Comparison of ENCODE assay signal across 15 cellular contexts in the genomic region with DNA sequence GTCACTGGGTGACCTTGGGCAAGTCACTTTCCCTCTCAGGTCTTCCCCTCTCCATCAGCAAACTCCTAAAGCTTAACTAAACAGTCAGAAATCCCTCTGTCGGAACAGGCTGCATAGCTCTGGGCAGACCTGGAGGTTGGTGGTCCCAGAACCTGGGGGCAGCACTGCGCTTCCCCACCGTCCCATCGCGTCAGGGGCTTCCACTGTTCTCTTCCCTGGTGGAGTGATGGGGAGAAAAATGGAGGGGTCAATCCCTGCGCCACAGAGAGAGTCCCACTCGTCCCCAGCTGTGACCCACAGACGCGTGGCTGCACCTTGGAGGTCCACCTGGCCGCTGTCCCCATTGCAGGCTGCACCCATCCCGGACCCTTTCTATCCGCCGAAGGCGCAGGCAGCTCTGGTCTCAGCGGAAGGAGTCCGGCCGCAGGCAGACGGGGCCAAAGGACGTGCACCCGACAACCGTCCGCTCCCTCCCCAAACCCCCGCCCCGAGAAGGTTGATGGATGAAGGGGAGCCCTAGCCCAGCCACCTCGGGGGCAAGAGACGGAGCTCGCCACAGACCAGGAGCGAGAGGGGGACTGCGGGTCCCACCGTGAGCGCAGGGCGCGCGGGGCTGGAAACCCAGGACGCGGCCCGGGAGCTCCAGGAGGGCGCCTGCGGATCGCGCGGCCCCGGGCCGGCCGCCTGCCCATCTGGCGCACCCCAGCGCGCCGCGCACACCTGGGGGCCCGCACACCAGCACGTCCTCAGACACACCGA. TPM values are rescaled to one million over a fixed set of nuclear protein-coding genes. Genes with fewer than 3 reads are reported as not detected.
DNase-seq lines count a peak whose midpoint lies in the region; ATAC-seq, FAIRE-seq and TF ChIP-seq lines count a peak whose summit lies in the region.
"Had no signal": no experiment of that assay in that cellular context is flagged by ENCODE, and none has a peak within 500 bp of the region (broad histone marks: within the 10 kb centered on the region; RNA-seq: fewer than 3 reads in every experiment).

No MANE protein-coding gene starts in this region.

- no peak overlapping the region for H3K9ac ChIP-seq in iPS-20b (ENCODE audit: low read depth, low read length)

- TF ChIP-seq POLR2A in sigmoid colon (IDR thresholded peaks at IDR 0.05) = no peak

- peak; percentile 22; the same call in 1 of the 3 replicates for ATAC-seq in RWPE2 (ENCODE audit: low read depth)
- ATAC-seq: gastrocnemius medialis had no signal

- no peak overlapping the region for H3K27ac ChIP-seq in RWPE2 (ENCODE audit: poor library complexity, severe bottlenecking)
- no peak overlapping the region for H3K27ac ChIP-seq in iPS-20b (ENCODE audit: low read length)
- H3K27ac ChIP-seq in sigmoid colon = no peak overlapping the region
- H3K27ac ChIP-seq: gastrocnemius medialis, HL-60, vagina had no signal

- H3K4me3 ChIP-seq in RWPE2 (ENCODE audit: severe bottlenecking) (peak overlapping the region; percentile 18), iPS-20b (ENCODE audit: low read length) (peak overlapping the region; percentile 45; the same call in 1 of the 2 replicates), sigmoid colon (no peak overlapping the region)
- H3K4me3 ChIP-seq: gastrocnemius medialis had no signal

- peak; percentile 1 for DNase-seq in T-helper 2 cell treated with Interferon-gamma antibody and Interleukin-4, amounts not matched to agents 5 μg/mL and 100 μg/mL, for 36 hours (ENCODE audit: low spot score)
- DNase-seq in T-helper 2 cell (no peak), RWPE2 (ENCODE audit: low spot score) (no peak), sigmoid colon (peak; percentile 45), RCC 7860 (ENCODE audit: low spot score) (no peak)
- DNase-seq in activated naive CD4-positive, alpha-beta T cell treated with anti-CD3 and anti-CD28 coated beads for 36 hours = no peak
- no peak for DNase-seq in activated CD4-positive, alpha-beta T cell treated with anti-CD3 and anti-CD28 coated beads, Interleukin-2, amount 50 U/mL, for 1 hour
- DNase-seq: NCI-H446 treated with DMSO at 0.1 percent for 48 hours had no signal

- TF ChIP-seq CTCF in RWPE2 (IDR thresholded peaks at IDR 0.05; ENCODE audit: poor library complexity, severe bottlenecking) = no peak
- TF ChIP-seq CTCF in sigmoid colon (IDR thresholded peaks at IDR 0.05) = no peak

- 4 to 5% methylated on average over 53 of the region's 53 CpGs for WGBS in sigmoid colon, 2 donors

- H3K27ac Mint-ChIP-seq in T-helper 2 cell treated with Interferon-gamma antibody and Interleukin-4, amounts not matched to agents 5 μg/mL and 100 μg/mL, for 36 hours = no peak overlapping the region
- no peak overlapping the region for H3K27ac Mint-ChIP-seq in activated naive CD4-positive, alpha-beta T cell treated with anti-CD3 and anti-CD28 coated beads for 36 hours

- FAIRE-seq in RCC 7860 (lab: Jason Lieb, UNC) = no peak
- FAIRE-seq: TTC549 had no signal

- intact Hi-C loops in sigmoid colon (cut with DNase I) = no loop called here
- intact Hi-C loops in activated naive CD4-positive, alpha-beta T cell treated with anti-CD3 and anti-CD28 coated beads for 36 hours (cut with micrococcal nuclease) = no loop called here

- no peaks in the 10 kb centered on the region for H3K36me3 Mint-ChIP-seq in T-helper 2 cell treated with Interferon-gamma antibody and Interleukin-4, amounts not matched to agents 5 μg/mL and 100 μg/mL, for 36 hours (ENCODE audit: low read depth)
- no peaks in the 10 kb centered on the region for H3K36me3 Mint-ChIP-seq in activated naive CD4-positive, alpha-beta T cell treated with anti-CD3 and anti-CD28 coated beads for 36 hours (ENCODE audit: low read depth)

- no peaks in the 10 kb centered on the region for H3K9me3 Mint-ChIP-seq in T-helper 2 cell treated with Interferon-gamma antibody and Interleukin-4, amounts not matched to agents 5 μg/mL and 100 μg/mL, for 36 hours
- no peaks in the 10 kb centered on the region for H3K9me3 Mint-ChIP-seq in activated naive CD4-positive, alpha-beta T cell treated with anti-CD3 and anti-CD28 coated beads for 36 hours

- H3K4me1 Mint-ChIP-seq in T-helper 2 cell treated with Interferon-gamma antibody and Interleukin-4, amounts not matched to agents 5 μg/mL and 100 μg/mL, for 36 hours (ENCODE audit: low read depth) = peaks cover 3% of the 10 kb centered on the region
- H3K4me1 Mint-ChIP-seq in activated naive CD4-positive, alpha-beta T cell treated with anti-CD3 and anti-CD28 coated beads for 36 hours (ENCODE audit: low read depth) = peaks cover 20% of the 10 kb centered on the region

- H3K36me3 ChIP-seq in RWPE2 (ENCODE audit: low read depth) = no peaks in the 10 kb centered on the region
- H3K36me3 ChIP-seq in iPS-20b (ENCODE audit: insufficient read depth, low read depth, low read length) = no peaks in the 10 kb centered on the region
- no peaks in the 10 kb centered on the region for H3K36me3 ChIP-seq in sigmoid colon
- H3K36me3 ChIP-seq: gastrocnemius medialis, MG63, vagina had no signal

- H3K4me3 Mint-ChIP-seq in T-helper 2 cell treated with Interferon-gamma antibody and Interleukin-4, amounts not matched to agents 5 μg/mL and 100 μg/mL, for 36 hours = no peak overlapping the region
- H3K4me3 Mint-ChIP-seq in activated naive CD4-positive, alpha-beta T cell treated with anti-CD3 and anti-CD28 coated beads for 36 hours = no peak overlapping the region

- H3K4me1 ChIP-seq in RWPE2 (ENCODE audit: insufficient read depth, poor library complexity, severe bottlenecking) (no peaks in the 10 kb centered on the region), iPS-20b (ENCODE audit: insufficient read depth, low read length) (peaks cover 7% of the 10 kb centered on the region; the same call in 1 of the 2 replicates), sigmoid colon (peaks cover 0 to 22% (median 11%) of the 10 kb centered on the region in 4 donors)
- H3K4me1 ChIP-seq: gastrocnemius medialis had no signal

- no peak for TF ChIP-seq EP300 in sigmoid colon (IDR thresholded peaks at IDR 0.05)

- CTCF ChIA-PET in activated naive CD4-positive, alpha-beta T cell treated with anti-CD3 and anti-CD28 coated beads for 36 hours (lab: Charles Lee) = interaction anchor here (1.7 to 1.8 kb wide), 2 partner anchors 19 to 54 kb away, joined by 4 read pairs; no protein-coding TSS in a partner anchor

- no peaks in the 10 kb centered on the region for H3K9me3 ChIP-seq in RWPE2 (ENCODE audit: severe bottlenecking)
- H3K9me3 ChIP-seq in iPS-20b (ENCODE audit: insufficient read depth, low read depth, low read length) = no peaks in the 10 kb centered on the region; the same call in 1 of the 2 replicates
- H3K9me3 ChIP-seq in sigmoid colon = no peaks in the 10 kb centered on the region
- H3K9me3 ChIP-seq: gastrocnemius medialis, MG63, vagina had no signal

- peaks cover 13% of the 10 kb centered on the region for H3K27me3 ChIP-seq in RWPE2 (ENCODE audit: insufficient read depth, poor library complexity, severe bottlenecking)
- H3K27me3 ChIP-seq in iPS-20b (ENCODE audit: insufficient read depth, low read length) = peaks cover 99% of the 10 kb centered on the region
- H3K27me3 ChIP-seq in sigmoid colon = peaks cover 44 to 84% (median 62%) of the 10 kb centered on the region in 3 donors
- H3K27me3 ChIP-seq: vagina had no signal

- H3K27me3 Mint-ChIP-seq in T-helper 2 cell treated with Interferon-gamma antibody and Interleukin-4, amounts not matched to agents 5 μg/mL and 100 μg/mL, for 36 hours (ENCODE audit: low read depth) = peaks cover 60% of the 10 kb centered on the region
- peaks cover 53% of the 10 kb centered on the region for H3K27me3 Mint-ChIP-seq in activated naive CD4-positive, alpha-beta T cell treated with anti-CD3 and anti-CD28 coated beads for 36 hours (ENCODE audit: low read depth)

RNA-seq across cellular contexts. Expression of gene WNT3A, which starts 0.6 kb away (rescaled TPM):
- not detected for total RNA-seq in sigmoid colon
- polyA plus RNA-seq in sigmoid colon = under 1 TPM in 1 of 3 donors, not detected in 2; 0.01 TPM
- total RNA-seq in activated naive CD4-positive, alpha-beta T cell treated with anti-CD3 and anti-CD28 coated beads for 36 hours = not detected
- total RNA-seq: dermis microvascular lymphatic vessel endothelial cell, gastrocnemius medialis, vagina had no signal

RNA-seq across cellular contexts. Expression of gene WNT9A, which starts 58.5 kb away (rescaled TPM):
- total RNA-seq in sigmoid colon = 10 to 100 TPM in 1 of 4 donors, 1 to 10 TPM in 3; 6.4 to 25.5 (median 8.7) TPM
- 1 to 10 TPM in 1 of 3 donors, under 1 TPM in 2; 0.23 to 2.8 (median 0.60) TPM for polyA plus RNA-seq in sigmoid colon
- total RNA-seq in activated naive CD4-positive, alpha-beta T cell treated with anti-CD3 and anti-CD28 coated beads for 36 hours = not detected

Comparison
In these comparisons a context has a peak if more than half of its experiments do, and no peak if none do; other contexts are left out.
1. DNase-seq: peak in T-helper 2 cell treated with Interferon-gamma antibody and Interleukin-4, amounts not matched to agents 5 μg/mL and 100 μg/mL, for 36 hours (single experiment) and sigmoid colon (single experiment); none in T-helper 2 cell (0 of 5), RWPE2 (single experiment), RCC 7860 (single experiment), activated naive CD4-positive, alpha-beta T cell treated with anti-CD3 and anti-CD28 coated beads for 36 hours (single experiment) and activated CD4-positive, alpha-beta T cell treated with anti-CD3 and anti-CD28 coated beads, Interleukin-2, amount 50 U/mL, for 1 hour (single experiment).
2. H3K4me3 ChIP-seq: peak in RWPE2 (single experiment) and iPS-20b (single experiment); none in sigmoid colon (0 of 4).
3. RNA of gene WNT9A, which starts 58.5 kb away (total RNA-seq): 6.4 to 25.5 TPM in sigmoid colon; not detected in activated naive CD4-positive, alpha-beta T cell treated with anti-CD3 and anti-CD28 coated beads for 36 hours; every median in the first group is over 4 times any median in the second.